In genomic region chr3:66789584-66790237, GRCh38 we compare ENCODE assay signal across 1 cellular context.
TF ChIP-seq lines count a peak whose summit lies in the region.

No MANE protein-coding gene starts in this region.

TF ChIP-seq in GM23338, 12 proteins besides CTCF, POLR2A, EP300 and RAD21 (continued from another document):
- TF ChIP-seq, protein P1, sequence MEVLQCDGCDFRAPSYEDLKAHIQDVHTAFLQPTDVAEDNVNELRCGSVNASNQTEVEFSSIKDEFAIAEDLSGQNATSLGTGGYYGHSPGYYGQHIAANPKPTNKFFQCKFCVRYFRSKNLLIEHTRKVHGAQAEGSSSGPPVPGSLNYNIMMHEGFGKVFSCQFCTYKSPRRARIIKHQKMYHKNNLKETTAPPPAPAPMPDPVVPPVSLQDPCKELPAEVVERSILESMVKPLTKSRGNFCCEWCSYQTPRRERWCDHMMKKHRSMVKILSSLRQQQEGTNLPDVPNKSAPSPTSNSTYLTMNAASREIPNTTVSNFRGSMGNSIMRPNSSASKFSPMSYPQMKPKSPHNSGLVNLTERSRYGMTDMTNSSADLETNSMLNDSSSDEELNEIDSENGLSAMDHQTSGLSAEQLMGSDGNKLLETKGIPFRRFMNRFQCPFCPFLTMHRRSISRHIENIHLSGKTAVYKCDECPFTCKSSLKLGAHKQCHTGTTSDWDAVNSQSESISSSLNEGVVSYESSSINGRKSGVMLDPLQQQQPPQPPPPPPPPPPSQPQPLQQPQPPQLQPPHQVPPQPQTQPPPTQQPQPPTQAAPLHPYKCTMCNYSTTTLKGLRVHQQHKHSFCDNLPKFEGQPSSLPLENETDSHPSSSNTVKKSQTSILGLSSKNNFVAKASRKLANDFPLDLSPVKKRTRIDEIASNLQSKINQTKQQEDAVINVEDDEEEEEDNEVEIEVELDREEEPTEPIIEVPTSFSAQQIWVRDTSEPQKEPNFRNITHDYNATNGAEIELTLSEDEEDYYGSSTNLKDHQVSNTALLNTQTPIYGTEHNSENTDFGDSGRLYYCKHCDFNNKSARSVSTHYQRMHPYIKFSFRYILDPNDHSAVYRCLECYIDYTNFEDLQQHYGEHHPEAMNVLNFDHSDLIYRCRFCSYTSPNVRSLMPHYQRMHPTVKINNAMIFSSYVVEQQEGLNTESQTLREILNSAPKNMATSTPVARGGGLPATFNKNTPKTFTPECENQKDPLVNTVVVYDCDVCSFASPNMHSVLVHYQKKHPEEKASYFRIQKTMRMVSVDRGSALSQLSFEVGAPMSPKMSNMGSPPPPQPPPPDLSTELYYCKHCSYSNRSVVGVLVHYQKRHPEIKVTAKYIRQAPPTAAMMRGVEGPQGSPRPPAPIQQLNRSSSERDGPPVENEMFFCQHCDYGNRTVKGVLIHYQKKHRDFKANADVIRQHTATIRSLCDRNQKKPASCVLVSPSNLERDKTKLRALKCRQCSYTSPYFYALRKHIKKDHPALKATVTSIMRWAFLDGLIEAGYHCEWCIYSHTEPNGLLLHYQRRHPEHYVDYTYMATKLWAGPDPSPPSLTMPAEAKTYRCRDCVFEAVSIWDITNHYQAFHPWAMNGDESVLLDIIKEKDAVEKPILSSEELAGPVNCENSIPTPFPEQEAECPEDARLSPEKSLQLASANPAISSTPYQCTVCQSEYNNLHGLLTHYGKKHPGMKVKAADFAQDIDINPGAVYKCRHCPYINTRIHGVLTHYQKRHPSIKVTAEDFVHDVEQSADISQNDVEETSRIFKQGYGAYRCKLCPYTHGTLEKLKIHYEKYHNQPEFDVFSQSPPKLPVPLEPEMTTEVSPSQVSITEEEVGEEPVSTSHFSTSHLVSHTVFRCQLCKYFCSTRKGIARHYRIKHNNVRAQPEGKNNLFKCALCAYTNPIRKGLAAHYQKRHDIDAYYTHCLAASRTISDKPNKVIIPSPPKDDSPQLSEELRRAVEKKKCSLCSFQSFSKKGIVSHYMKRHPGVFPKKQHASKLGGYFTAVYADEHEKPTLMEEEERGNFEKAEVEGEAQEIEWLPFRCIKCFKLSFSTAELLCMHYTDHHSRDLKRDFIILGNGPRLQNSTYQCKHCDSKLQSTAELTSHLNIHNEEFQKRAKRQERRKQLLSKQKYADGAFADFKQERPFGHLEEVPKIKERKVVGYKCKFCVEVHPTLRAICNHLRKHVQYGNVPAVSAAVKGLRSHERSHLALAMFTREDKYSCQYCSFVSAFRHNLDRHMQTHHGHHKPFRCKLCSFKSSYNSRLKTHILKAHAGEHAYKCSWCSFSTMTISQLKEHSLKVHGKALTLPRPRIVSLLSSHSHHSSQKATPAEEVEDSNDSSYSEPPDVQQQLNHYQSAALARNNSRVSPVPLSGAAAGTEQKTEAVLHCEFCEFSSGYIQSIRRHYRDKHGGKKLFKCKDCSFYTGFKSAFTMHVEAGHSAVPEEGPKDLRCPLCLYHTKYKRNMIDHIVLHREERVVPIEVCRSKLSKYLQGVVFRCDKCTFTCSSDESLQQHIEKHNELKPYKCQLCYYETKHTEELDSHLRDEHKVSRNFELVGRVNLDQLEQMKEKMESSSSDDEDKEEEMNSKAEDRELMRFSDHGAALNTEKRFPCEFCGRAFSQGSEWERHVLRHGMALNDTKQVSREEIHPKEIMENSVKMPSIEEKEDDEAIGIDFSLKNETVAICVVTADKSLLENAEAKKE (CRISPR knock-in tag; IDR thresholded peaks at IDR 0.05), result no peak
